Comparison of ENCODE assay signal across 8 cellular contexts in the genomic region with DNA sequence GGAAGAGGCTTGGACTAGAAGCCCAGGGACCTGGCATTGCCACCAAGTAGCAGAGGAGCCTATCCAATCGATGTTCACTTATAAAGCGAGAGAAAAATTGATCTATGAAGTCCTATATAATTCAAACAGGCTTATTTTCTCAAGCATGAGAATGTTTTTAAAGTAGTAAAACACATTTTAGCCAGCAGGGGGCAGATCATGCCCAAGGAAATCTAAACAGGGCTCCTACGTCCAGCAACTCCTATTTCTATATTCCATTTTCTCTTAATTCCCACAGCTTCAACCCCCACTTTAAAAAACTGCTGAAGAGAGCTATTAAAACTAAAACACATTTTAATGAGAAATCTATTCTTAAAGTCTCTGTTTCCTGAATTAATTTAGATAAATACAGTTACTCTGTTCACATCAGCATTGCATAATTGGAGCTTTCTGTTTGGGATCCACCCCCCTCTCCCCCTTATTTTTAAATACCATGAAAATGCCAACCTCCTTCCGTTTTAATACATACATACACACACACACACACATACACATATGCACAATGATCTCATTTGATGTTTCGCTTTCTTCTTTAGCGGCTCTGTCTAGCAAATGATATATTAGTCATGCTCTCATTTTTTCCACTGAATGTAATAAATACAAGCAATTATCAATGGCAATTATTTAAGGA.
DNase-seq lines count a peak whose midpoint lies in the region; ATAC-seq and TF ChIP-seq lines count a peak whose summit lies in the region.

No MANE protein-coding gene starts in this region.

- no peaks in the 10 kb centered on the region for H3K27me3 ChIP-seq in cardiac muscle cell

- H3K4me1 ChIP-seq in cardiac muscle cell (ENCODE audit: low read depth) = no peaks in the 10 kb centered on the region

- DNase-seq in cardiac muscle cell (ENCODE audit: low read depth in 1 of 2, low spot score in 1 of 2) (peak; percentile 61 to 76), cardiac septum (ENCODE audit: low spot score) (no peak), NCI-H524 treated with DMSO at 0.1 percent for 48 hours (lab: John Stamatoyannopoulos, UW) (peak; percentile 4), astrocyte of the hippocampus (ENCODE audit: low read depth, low spot score) (peak; percentile 76), iris pigment epithelial cell (ENCODE audit: low read depth) (peak; percentile 69), islet precursor cell (no peak)
- peak; percentile 12 to 15 for DNase-seq in stimulated activated naive CD8-positive, alpha-beta T cell treated with anti-CD3 and anti-CD28 coated beads, Interleukin-15, amount 100 ng/mL, for 72 hours

- H3K4me3 ChIP-seq in cardiac muscle cell = no peak overlapping the region

- H3K9me3 Mint-ChIP-seq in stimulated activated naive CD8-positive, alpha-beta T cell treated with anti-CD3 and anti-CD28 coated beads, Interleukin-15, amount 100 ng/mL, for 72 hours = no peaks in the 10 kb centered on the region

- H3K27ac ChIP-seq in cardiac muscle cell = no peak overlapping the region

- no peaks in the 10 kb centered on the region for H3K27me3 Mint-ChIP-seq in stimulated activated naive CD8-positive, alpha-beta T cell treated with anti-CD3 and anti-CD28 coated beads, Interleukin-15, amount 100 ng/mL, for 72 hours

- no peak overlapping the region for H3K27ac Mint-ChIP-seq in stimulated activated naive CD8-positive, alpha-beta T cell treated with anti-CD3 and anti-CD28 coated beads, Interleukin-15, amount 100 ng/mL, for 72 hours

- intact Hi-C loops in cardiac septum (cut with DNase I) = loop anchor here (2.0 to 10.0 kb wide), 3 partner anchors 306 to 400 kb away; no protein-coding TSS in a partner anchor

- no peaks in the 10 kb centered on the region for H3K9me3 ChIP-seq in cardiac muscle cell (ENCODE audit: low read depth)

- H3K36me3 ChIP-seq in cardiac muscle cell = no peaks in the 10 kb centered on the region

- ATAC-seq in HG03469 (IDR thresholded peaks at IDR 0.05; ENCODE audit: unreplicated experiment) = peak; percentile 37
- peak; percentile 50 for ATAC-seq in stimulated activated naive CD8-positive, alpha-beta T cell treated with anti-CD3 and anti-CD28 coated beads, Interleukin-15, amount 100 ng/mL, for 72 hours

- H3K4me1 Mint-ChIP-seq in stimulated activated naive CD8-positive, alpha-beta T cell treated with anti-CD3 and anti-CD28 coated beads, Interleukin-15, amount 100 ng/mL, for 72 hours = peaks cover 11% of the 10 kb centered on the region

- peak; percentile 52 for TF ChIP-seq CTCF in cardiac muscle cell (IDR thresholded peaks at IDR 0.05; ENCODE audit: low read depth, low read length)

- H3K4me3 Mint-ChIP-seq in stimulated activated naive CD8-positive, alpha-beta T cell treated with anti-CD3 and anti-CD28 coated beads, Interleukin-15, amount 100 ng/mL, for 72 hours = peak overlapping the region in 1 of 2 donors; percentile 26

Comparison
In these comparisons a context has a peak if more than half of its experiments do, and no peak if none do; other contexts are left out.
1. DNase-seq: peak in cardiac muscle cell (2 of 2), NCI-H524 treated with DMSO at 0.1 percent for 48 hours (single experiment), astrocyte of the hippocampus (single experiment), iris pigment epithelial cell (single experiment) and stimulated activated naive CD8-positive, alpha-beta T cell treated with anti-CD3 and anti-CD28 coated beads, Interleukin-15, amount 100 ng/mL, for 72 hours (2 of 2); none in cardiac septum (single experiment) and islet precursor cell (single experiment).